1 cellular context compared by ENCODE assay signal in genomic region chr7:44847920-44848634, GRCh38.
A peak's percentile ranks its signal among the peaks of the same experiment; 100 is the strongest.
TF ChIP-seq lines count a peak whose summit lies in the region.

TSS of gene H2AZ2 (minus strand) at chr7:44848087. CDS start at chr7:44847971, 116 bp downstream.

TF ChIP-seq in K562, 482 proteins besides CTCF, POLR2A, EP300 and RAD21 (continued from another document and continues in another):
- no peak for TF ChIP-seq ZNF518B (CRISPR knock-in tag; IDR thresholded peaks at IDR 0.05)
- TF ChIP-seq NFE2L1 (tag; IDR thresholded peaks at IDR 0.05; ENCODE audit: borderline replicate concordance, low read depth): no peak
- peak; percentile 91 for TF ChIP-seq CREB1 (IDR thresholded peaks at IDR 0.05)
- TF ChIP-seq CREB1 (CRISPR knock-in tag; IDR thresholded peaks at IDR 0.05): peak; percentile 82; the same call in 1 of the 2 replicates
- TF ChIP-seq CC2D1A (IDR thresholded peaks at IDR 0.05): peak; percentile 83
- no peak for TF ChIP-seq MCM3 (IDR thresholded peaks at IDR 0.05)
- TF ChIP-seq THAP12 (CRISPR knock-in tag; IDR thresholded peaks at IDR 0.05): peak; percentile 95
- no peak for TF ChIP-seq U2AF1 (optimal IDR thresholded peaks at IDR 0.05; ENCODE audit: low read depth, low read length)
- peak; percentile 82 for TF ChIP-seq SMAD1 (IDR thresholded peaks at IDR 0.05; ENCODE audit: low read depth, low read length, partially characterized antibody)
- no peak for TF ChIP-seq PCBP2 (IDR thresholded peaks at IDR 0.05; ENCODE audit: low read depth, low read length, poor library complexity, severe bottlenecking)
- no peak for TF ChIP-seq ARID4B (CRISPR knock-in tag; IDR thresholded peaks at IDR 0.05)
- TF ChIP-seq ZC3H11A (IDR thresholded peaks at IDR 0.05; ENCODE audit: low read depth, low read length): no peak
- TF ChIP-seq ZBTB11 (CRISPR knock-in tag; IDR thresholded peaks at IDR 0.05): peak in 1 of 3 experiments; percentile 47; a peak in 1 of 6 replicates
- TF ChIP-seq NELFE (IDR thresholded peaks at IDR 0.05; ENCODE audit: insufficient read depth, insufficient read length): no peak
- TF ChIP-seq PHF20 (IDR thresholded peaks at IDR 0.05; ENCODE audit: partially characterized antibody): no peak
- peak in 1 of 2 experiments; percentile 84; a peak in 2 of 4 replicates for TF ChIP-seq CSDE1 (IDR thresholded peaks at IDR 0.05)
- TF ChIP-seq KLF10 (CRISPR knock-in tag; IDR thresholded peaks at IDR 0.05): no peak
- TF ChIP-seq IRF9 (tag; IDR thresholded peaks at IDR 0.05): no peak
- TF ChIP-seq KAT2B (IDR thresholded peaks at IDR 0.05; ENCODE audit: low read depth, low read length): no peak
- TF ChIP-seq MTA2 (IDR thresholded peaks at IDR 0.05; ENCODE audit: low read depth): no peak
- TF ChIP-seq POLR3G (IDR thresholded peaks at IDR 0.05; ENCODE audit: extremely low read depth, insufficient read length, insufficient replicate concordance): no peak
- TF ChIP-seq CLOCK (CRISPR knock-in tag; IDR thresholded peaks at IDR 0.05; ENCODE audit: borderline replicate concordance): no peak
- no peak for TF ChIP-seq DLX4 (CRISPR knock-in tag; IDR thresholded peaks at IDR 0.05)
- TF ChIP-seq SAFB2 (IDR thresholded peaks at IDR 0.05; ENCODE audit: borderline replicate concordance, low read depth, low read length, severe bottlenecking): no peak
- peak; percentile 63; the same call in 1 of the 2 replicates for TF ChIP-seq GABPB1 (CRISPR knock-in tag; IDR thresholded peaks at IDR 0.05)
- TF ChIP-seq RCOR1 (IDR thresholded peaks at IDR 0.05; ENCODE audit: borderline replicate concordance in 1 of 2, low read depth in 2 of 2, low read length in 2 of 2): peak in 1 of 2 experiments; percentile 34; a peak in 2 of 4 replicates
- no peak for TF ChIP-seq NR2C1 (IDR thresholded peaks at IDR 0.05)
- TF ChIP-seq NR2C1 (tag; IDR thresholded peaks at IDR 0.05): no peak
- no peak for TF ChIP-seq ZMIZ1 (IDR thresholded peaks at IDR 0.05; ENCODE audit: low read depth in 2 of 2, low read length in 2 of 2)
- TF ChIP-seq ZNF197 (CRISPR knock-in tag; IDR thresholded peaks at IDR 0.05; ENCODE audit: low read depth): peak; percentile 49
- no peak for TF ChIP-seq ETS1 (conservative IDR thresholded peaks at IDR 0.05; ENCODE audit: control insufficient read depth, low read depth, low read length)
- TF ChIP-seq ESRRA (IDR thresholded peaks at IDR 0.05; ENCODE audit: borderline replicate concordance, low read depth): 0 out of 2 replicates have a peak, but pooled peaks have one; percentile 41
